In the genomic region with DNA sequence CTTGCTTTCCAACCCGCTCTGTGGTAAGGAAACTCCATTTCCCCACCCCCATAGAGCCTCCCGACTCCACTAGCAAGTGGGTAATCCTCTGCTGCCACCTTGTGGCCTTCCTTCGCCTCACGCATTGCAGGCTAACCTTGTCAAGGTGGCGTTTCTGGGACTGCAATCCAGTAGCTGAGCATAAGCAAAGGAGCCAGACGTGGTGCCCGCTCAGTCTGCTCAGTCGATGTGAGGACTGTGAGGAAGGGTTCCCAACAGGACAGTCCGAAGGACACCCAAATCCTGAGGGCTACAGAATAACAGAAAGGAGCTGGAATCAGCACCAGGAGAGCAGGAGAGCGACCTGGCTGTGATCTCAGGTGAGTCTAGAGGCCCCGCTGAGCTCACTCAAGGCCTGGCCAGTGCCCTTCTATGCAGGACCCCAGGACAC, we compare ENCODE assay signal across 8 cellular contexts.
A peak's percentile ranks its signal among the peaks of the same experiment; 100 is the strongest.
DNase-seq lines count a peak whose midpoint lies in the region; ATAC-seq lines count a peak whose summit lies in the region.

No MANE protein-coding gene starts in this region.

- no peak overlapping the region for H3K27ac ChIP-seq in naive thymus-derived CD4-positive, alpha-beta T cell (ENCODE audit: low read depth, low read length)

- no peak overlapping the region for H3K4me3 ChIP-seq in naive thymus-derived CD4-positive, alpha-beta T cell (ENCODE audit: low read length)

- no peaks in the 10 kb centered on the region for H3K9me3 Mint-ChIP-seq in naive thymus-derived CD4-positive, alpha-beta T cell
- H3K9me3 Mint-ChIP-seq in stimulated activated memory B cell treated with anti-CD40 and anti-IgM and Interleukin-4, amounts not matched to agents 10 μg/mL and 1 μg/mL and 100 μg/mL, for 72 hours: no peaks in the 10 kb centered on the region

- H3K9me3 ChIP-seq in naive thymus-derived CD4-positive, alpha-beta T cell (ENCODE audit: control insufficient read depth in 2 of 3, low read length in 3 of 3): no peaks in the 10 kb centered on the region

- POLR2A ChIA-PET in naive thymus-derived CD4-positive, alpha-beta T cell (lab: Charles Lee): no interaction called here

- intact Hi-C loops in naive thymus-derived CD4-positive, alpha-beta T cell (cut with micrococcal nuclease): loop anchor here (1.0 to 10.0 kb wide), 3 partner anchors 110 to 292 kb away; no protein-coding TSS in a partner anchor

- H3K4me1 ChIP-seq in naive thymus-derived CD4-positive, alpha-beta T cell (ENCODE audit: control insufficient read depth in 2 of 2, insufficient read depth in 2 of 2, low read length in 2 of 2): no peaks in the 10 kb centered on the region

- peaks cover 2 to 6% (median 5%) of the 10 kb centered on the region in 7 donors for H3K4me1 Mint-ChIP-seq in naive thymus-derived CD4-positive, alpha-beta T cell
- peaks cover 6% of the 10 kb centered on the region for H3K4me1 Mint-ChIP-seq in stimulated activated memory B cell treated with anti-CD40 and anti-IgM and Interleukin-4, amounts not matched to agents 10 μg/mL and 1 μg/mL and 100 μg/mL, for 72 hours

- CTCF ChIA-PET in naive thymus-derived CD4-positive, alpha-beta T cell (lab: Charles Lee): interaction anchor here (0.6 to 1.4 kb wide), 2 partner anchors 10 to 20 kb away, joined by 4 read pairs; no protein-coding TSS in a partner anchor

- ATAC-seq in GM19452 (IDR thresholded peaks at IDR 0.05; ENCODE audit: unreplicated experiment): peak; percentile 96
- ATAC-seq in HG03469 (IDR thresholded peaks at IDR 0.05; ENCODE audit: unreplicated experiment): peak; percentile 99
- ATAC-seq in naive thymus-derived CD4-positive, alpha-beta T cell: peak; percentile 81
- ATAC-seq in stimulated activated memory B cell treated with anti-CD40 and anti-IgM and Interleukin-4, amounts not matched to agents 10 μg/mL and 1 μg/mL and 100 μg/mL, for 72 hours: peak; percentile 71

- no peaks in the 10 kb centered on the region for H3K36me3 ChIP-seq in naive thymus-derived CD4-positive, alpha-beta T cell (ENCODE audit: control insufficient read depth in 2 of 3, insufficient read depth in 3 of 3, low read length in 3 of 3)

- no peak overlapping the region for H3K27ac Mint-ChIP-seq in naive thymus-derived CD4-positive, alpha-beta T cell
- no peak overlapping the region for H3K27ac Mint-ChIP-seq in stimulated activated memory B cell treated with anti-CD40 and anti-IgM and Interleukin-4, amounts not matched to agents 10 μg/mL and 1 μg/mL and 100 μg/mL, for 72 hours

- in situ Hi-C loops in Caki2 (cut with HindIII; ENCODE audit: low pct_unique_long_range_greater_than_20kb, low sequenced_read_pairs): no loop called here

- no peaks in the 10 kb centered on the region for H3K36me3 Mint-ChIP-seq in naive thymus-derived CD4-positive, alpha-beta T cell
- H3K36me3 Mint-ChIP-seq in stimulated activated memory B cell treated with anti-CD40 and anti-IgM and Interleukin-4, amounts not matched to agents 10 μg/mL and 1 μg/mL and 100 μg/mL, for 72 hours: no peaks in the 10 kb centered on the region

- H3K27me3 ChIP-seq in naive thymus-derived CD4-positive, alpha-beta T cell (ENCODE audit: control insufficient read depth in 2 of 2, insufficient read depth in 2 of 2, low read length in 2 of 2): no peaks in the 10 kb centered on the region

- H3K27me3 Mint-ChIP-seq in naive thymus-derived CD4-positive, alpha-beta T cell: peaks cover 4 to 19% (median 12%) of the 10 kb centered on the region in 5 donors
- no peaks in the 10 kb centered on the region for H3K27me3 Mint-ChIP-seq in stimulated activated memory B cell treated with anti-CD40 and anti-IgM and Interleukin-4, amounts not matched to agents 10 μg/mL and 1 μg/mL and 100 μg/mL, for 72 hours

- H3K4me3 Mint-ChIP-seq in naive thymus-derived CD4-positive, alpha-beta T cell: peak overlapping the region in 1 of 10 donors; percentile 9
- H3K4me3 Mint-ChIP-seq in stimulated activated memory B cell treated with anti-CD40 and anti-IgM and Interleukin-4, amounts not matched to agents 10 μg/mL and 1 μg/mL and 100 μg/mL, for 72 hours: no peak overlapping the region

- peak; percentile 62 for DNase-seq in Caki2 (ENCODE audit: low read depth)
- DNase-seq in NOMO-1 (lab: John Stamatoyannopoulos, UW; ENCODE audit: unreplicated experiment in 2 of 2): peak; percentile 27 to 35
- peak; percentile 26 to 39 for DNase-seq in activated CD8-positive, alpha-beta memory T cell treated with anti-CD3 and anti-CD28 coated beads for 4 hours (ENCODE audit: low read depth in 2 of 2)
- DNase-seq in epidermal melanocyte (ENCODE audit: insufficient read length, low spot score): peak; percentile 37
- DNase-seq in naive thymus-derived CD4-positive, alpha-beta T cell: peak; percentile 44 to 76 (median 69)
